In the genomic region with DNA sequence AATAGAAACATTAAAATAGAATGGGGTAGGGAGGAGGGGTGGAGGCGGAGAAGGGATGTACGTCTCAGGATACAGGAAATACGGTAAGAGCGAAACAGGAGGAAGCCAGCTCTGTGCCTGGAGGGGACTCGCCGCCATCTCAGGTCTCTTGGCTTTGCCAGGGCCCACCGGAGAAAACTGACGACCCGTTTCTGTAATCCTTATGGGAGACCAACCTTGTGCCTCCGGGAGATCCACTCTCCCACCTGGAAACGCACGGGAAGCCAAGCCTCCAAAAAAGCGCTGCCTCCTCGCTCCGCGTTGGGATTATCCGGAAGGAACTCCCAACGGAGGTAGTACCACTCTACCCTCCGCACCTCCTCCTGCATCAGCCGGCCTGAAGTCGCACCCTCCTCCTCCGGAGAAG, we compare ENCODE assay signal across 8 cellular contexts. TPM values are rescaled to one million over a fixed set of nuclear protein-coding genes. Genes with fewer than 3 reads are reported as not detected.
A peak's percentile ranks its signal among the peaks of the same experiment; 100 is the strongest.
DNase-seq lines count a peak whose midpoint lies in the region; ATAC-seq and TF ChIP-seq lines count a peak whose summit lies in the region.

A gene with protein sequence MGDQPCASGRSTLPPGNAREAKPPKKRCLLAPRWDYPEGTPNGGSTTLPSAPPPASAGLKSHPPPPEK (plus strand): TSS at position 92 of the 406 bp plus-strand sequence. CDS start 111 bp downstream, at position 203.

- POLR2A ChIA-PET in naive thymus-derived CD4-positive, alpha-beta T cell (lab: Charles Lee), result interaction anchor here (1.2 to 1.7 kb wide), 3 partner anchors 165 to 1240 kb away, joined by 3 to 6 read pairs (median 4); no protein-coding TSS in a partner anchor

- CTCF ChIA-PET in naive thymus-derived CD4-positive, alpha-beta T cell (lab: Charles Lee), result interaction anchor here (0.8 to 4.7 kb wide), 2 partner anchors 250 to 446 kb away, joined by 3 to 121 read pairs; no protein-coding TSS in a partner anchor

- H3K9me3 ChIP-seq in BLaER1, result peaks cover 3% of the 10 kb centered on the region; the same call in 1 of the 2 replicates
- H3K9me3 ChIP-seq in naive thymus-derived CD4-positive, alpha-beta T cell (ENCODE audit: control insufficient read depth in 2 of 3, low read length in 3 of 3), result no peaks in the 10 kb centered on the region
- H3K9me3 ChIP-seq in transverse colon, result no peaks in the 10 kb centered on the region

- in situ Hi-C loops in GM18951 (cut with MboI; ENCODE audit: low sequenced_read_pairs, unreplicated experiment) (loop anchor here (25.0 kb wide), 1 partner anchor 467 kb away; no protein-coding TSS in a partner anchor), transverse colon (cut with MboI; ENCODE audit: low pct_ligation_motif_present in 1 of 4, low pct_unique_long_range_greater_than_20kb in 1 of 4, low sequenced_read_pairs in 3 of 4) (loop anchor here in 2 of 4 donors (25.0 kb wide), 2 partner anchors 167 to 467 kb away; a partner anchor contains a TSS)

- peak within 1 kb of the TSS; percentile 93 for H3K27ac Mint-ChIP-seq in activated T-cell treated with anti-CD3 and anti-CD28 coated beads, Interleukin-2, amount 50 U/mL, for 72 hours
- peak within 1 kb of the TSS; percentile 89 to 96 (median 95) for H3K27ac Mint-ChIP-seq in naive thymus-derived CD4-positive, alpha-beta T cell

- H3K4me1 ChIP-seq in BLaER1 (0 out of 2 replicates have a peak, but pooled peaks cover 8% of the 10 kb centered on the region), transverse colon (peaks cover 0 to 9% (median 0%) of the 10 kb centered on the region in 4 donors)
- peaks cover 0 to 3% of the 10 kb centered on the region in 2 donors for H3K4me1 ChIP-seq in naive thymus-derived CD4-positive, alpha-beta T cell (ENCODE audit: control insufficient read depth in 2 of 2, insufficient read depth in 2 of 2, low read length in 2 of 2)

- H3K27me3 ChIP-seq in BLaER1, result peaks cover 61% of the 10 kb centered on the region
- H3K27me3 ChIP-seq in naive thymus-derived CD4-positive, alpha-beta T cell (ENCODE audit: control insufficient read depth in 2 of 2, insufficient read depth in 2 of 2, low read length in 2 of 2), result no peaks in the 10 kb centered on the region
- H3K27me3 ChIP-seq in transverse colon, result no peaks in the 10 kb centered on the region

- no peaks in the 10 kb centered on the region for H3K9me3 Mint-ChIP-seq in activated T-cell treated with anti-CD3 and anti-CD28 coated beads, Interleukin-2, amount 50 U/mL, for 72 hours
- no peaks in the 10 kb centered on the region for H3K9me3 Mint-ChIP-seq in naive thymus-derived CD4-positive, alpha-beta T cell

- H3K27ac ChIP-seq in BLaER1 (peak within 1 kb of the TSS; percentile 81), transverse colon (peak within 1 kb of the TSS; percentile 70 to 81 (median 76))
- H3K27ac ChIP-seq in naive thymus-derived CD4-positive, alpha-beta T cell (ENCODE audit: low read depth, low read length), result peak within 1 kb of the TSS; percentile 95

- TF ChIP-seq EP300 in transverse colon (IDR thresholded peaks at IDR 0.05; ENCODE audit: low read depth), result no peak

- DNase-seq in NOMO-1 treated with dmso at 0.1 percent for 144 hours (lab: John Stamatoyannopoulos, UW; ENCODE audit: unreplicated experiment) (peak; percentile 53), fibroblast of mammary gland (ENCODE audit: low read depth) (peak; percentile 51), transverse colon (peak; percentile 33)
- DNase-seq in activated T-cell treated with anti-CD3 and anti-CD28 coated beads, Interleukin-2, amount 50 U/mL, for 72 hours, result peak; percentile 27 to 39
- peak in 7 of 9 donors; percentile 21 to 55 (median 40) for DNase-seq in naive thymus-derived CD4-positive, alpha-beta T cell

- no peaks in the 10 kb centered on the region for H3K36me3 ChIP-seq in BLaER1
- no peaks in the 10 kb centered on the region for H3K36me3 ChIP-seq in naive thymus-derived CD4-positive, alpha-beta T cell (ENCODE audit: control insufficient read depth in 2 of 3, insufficient read depth in 3 of 3, low read length in 3 of 3)
- H3K36me3 ChIP-seq in transverse colon, result no peaks in the 10 kb centered on the region

- intact Hi-C loops in naive thymus-derived CD4-positive, alpha-beta T cell (cut with micrococcal nuclease), result loop anchor here (1.0 to 5.0 kb wide), 10 partner anchors 112 to 1837 kb away; a partner anchor contains a TSS
- intact Hi-C loops in transverse colon (cut with DNase I; ENCODE audit: low total_unique reads), result loop anchor here (5.0 kb wide), 1 partner anchor 1403 kb away; no protein-coding TSS in a partner anchor

- H3K4me3 Mint-ChIP-seq in activated T-cell treated with anti-CD3 and anti-CD28 coated beads, Interleukin-2, amount 50 U/mL, for 72 hours, result peak within 1 kb of the TSS; percentile 90 to 92
- peak within 1 kb of the TSS; percentile 80 to 96 (median 90) for H3K4me3 Mint-ChIP-seq in naive thymus-derived CD4-positive, alpha-beta T cell

- H3K4me3 ChIP-seq in BLaER1, result peak within 1 kb of the TSS; percentile 72
- peak within 1 kb of the TSS; percentile 74 for H3K4me3 ChIP-seq in fibroblast of mammary gland (ENCODE audit: control insufficient read depth, low read depth, low read length)
- H3K4me3 ChIP-seq in naive thymus-derived CD4-positive, alpha-beta T cell (ENCODE audit: low read length), result peak within 1 kb of the TSS; percentile 94
- peak within 1 kb of the TSS; percentile 3 to 64 (median 46) for H3K4me3 ChIP-seq in transverse colon

- peaks cover 0 to 2% of the 10 kb centered on the region in 2 donors for H3K36me3 Mint-ChIP-seq in activated T-cell treated with anti-CD3 and anti-CD28 coated beads, Interleukin-2, amount 50 U/mL, for 72 hours (ENCODE audit: insufficient read depth in 2 of 2)
- peaks cover 0 to 2% (median 0%) of the 10 kb centered on the region in 5 donors for H3K36me3 Mint-ChIP-seq in naive thymus-derived CD4-positive, alpha-beta T cell

- H3K9ac ChIP-seq in BLaER1, result peak within 1 kb of the TSS; percentile 82

- H3K4me1 Mint-ChIP-seq in activated T-cell treated with anti-CD3 and anti-CD28 coated beads, Interleukin-2, amount 50 U/mL, for 72 hours (ENCODE audit: low read depth), result peaks cover 25% of the 10 kb centered on the region
- peaks cover 3 to 43% (median 34%) of the 10 kb centered on the region in 7 donors for H3K4me1 Mint-ChIP-seq in naive thymus-derived CD4-positive, alpha-beta T cell

- H3K27me3 Mint-ChIP-seq in activated T-cell treated with anti-CD3 and anti-CD28 coated beads, Interleukin-2, amount 50 U/mL, for 72 hours (ENCODE audit: low read depth), result peaks cover 7% of the 10 kb centered on the region
- H3K27me3 Mint-ChIP-seq in naive thymus-derived CD4-positive, alpha-beta T cell, result no peaks in the 10 kb centered on the region

- WGBS in transverse colon (ENCODE audit: low coverage in 1 of 2), 2 donors, result 18% methylated on average over 22 of the region's 22 CpGs; no CpG with 5 or more reads in 1 of the 2 donors

- TF ChIP-seq CTCF in fibroblast of mammary gland (conservative IDR thresholded peaks at IDR 0.05; ENCODE audit: control insufficient read depth, insufficient read depth, low read depth, low read length) (no peak), transverse colon (IDR thresholded peaks at IDR 0.05) (no peak)

- peaks cover 30% of the 10 kb centered on the region for H4K20me1 ChIP-seq in BLaER1

- H3K4me2 ChIP-seq in BLaER1, result peak within 1 kb of the TSS; percentile 65

- TF ChIP-seq POLR2A in GM18951 (IDR thresholded peaks at IDR 0.05; ENCODE audit: extremely low read depth, insufficient read depth, insufficient read length) (peak; percentile 58), transverse colon (IDR thresholded peaks at IDR 0.05) (no peak)

- ATAC-seq in HG03159 (IDR thresholded peaks at IDR 0.05; ENCODE audit: unreplicated experiment), result peak; percentile 68
- peak; percentile 84 for ATAC-seq in activated T-cell treated with anti-CD3 and anti-CD28 coated beads, Interleukin-2, amount 50 U/mL, for 72 hours (replicated peaks in 1 of 2)
- peak; percentile 84 for ATAC-seq in naive thymus-derived CD4-positive, alpha-beta T cell

RNA-seq across cellular contexts. Expression of the gene that starts here (rescaled TPM):
- 10 to 100 TPM; 57.7 to 66.5 TPM for total RNA-seq in activated T-cell treated with anti-CD3 and anti-CD28 coated beads, Interleukin-2, amount 50 U/mL, for 72 hours
- 10 to 100 TPM; 24.9 to 45.8 (median 31.7) TPM for total RNA-seq in naive thymus-derived CD4-positive, alpha-beta T cell
- 10 to 100 TPM; 56.5 to 91.5 TPM for polyA plus RNA-seq in naive thymus-derived CD4-positive, alpha-beta T cell
- 10 to 100 TPM in 1 of 4 donors, 1 to 10 TPM in 2, not detected in 1; 4.1 to 10.5 (median 9.4) TPM for total RNA-seq in transverse colon

Comparison
In these comparisons a context has a peak if more than half of its experiments do, and no peak if none do; other contexts are left out.
1. Peak in every context shown above with its lines: DNase-seq, ATAC-seq, H3K4me3 ChIP-seq and H3K27ac ChIP-seq.